Comparison of ENCODE assay signal across 9 cellular contexts in the genomic region with DNA sequence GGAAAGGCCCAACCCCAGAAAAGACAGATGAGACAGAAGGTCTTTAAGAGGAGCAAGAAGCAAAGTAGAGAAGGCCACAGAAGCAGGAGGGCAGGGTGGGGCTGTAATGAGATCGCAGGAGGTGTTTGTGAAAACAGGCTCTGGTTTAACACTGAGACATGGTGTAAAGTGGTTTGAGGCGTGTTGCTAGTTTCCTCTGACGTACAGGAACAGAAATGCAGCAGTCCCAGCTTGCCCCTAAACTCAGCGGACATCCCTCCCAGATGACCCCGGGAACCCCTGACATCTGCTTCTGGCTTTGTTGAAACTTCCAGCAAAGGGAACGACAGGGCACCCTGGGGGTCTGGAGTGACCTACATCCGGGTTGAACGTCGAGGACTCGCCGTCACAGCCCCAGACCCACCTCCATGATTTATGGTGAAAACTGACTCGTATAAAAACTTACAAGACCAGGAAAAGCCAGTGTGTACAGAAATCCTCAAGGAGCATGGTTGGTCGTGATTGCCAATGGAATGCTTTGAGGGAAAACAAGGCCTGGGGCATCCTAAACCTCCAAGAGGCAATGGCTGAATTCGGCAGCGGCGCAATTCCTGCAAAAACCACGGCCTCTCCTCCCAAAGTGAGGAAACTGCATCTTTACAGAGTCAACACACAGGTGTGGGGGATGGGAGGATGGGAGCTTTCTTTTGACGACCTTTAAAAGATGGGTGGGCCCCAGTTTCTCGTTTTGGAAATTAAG. TPM values are rescaled to one million over a fixed set of nuclear protein-coding genes. Genes with fewer than 3 reads are reported as not detected.
DNase-seq lines count a peak whose midpoint lies in the region; ATAC-seq, FAIRE-seq and TF ChIP-seq lines count a peak whose summit lies in the region.
"Had no signal": no experiment of that assay in that cellular context is flagged by ENCODE, and none has a peak within 500 bp of the region (broad histone marks: within the 10 kb centered on the region; RNA-seq: fewer than 3 reads in every experiment).

No MANE protein-coding gene starts in this region.

- no peaks in the 10 kb centered on the region for H3K27me3 Mint-ChIP-seq in activated CD4-positive, alpha-beta memory T cell treated with anti-CD3 and anti-CD28 coated beads, Interleukin-2, amount 10 ng/mL, durations not matched to agents 7 days and 5 days

- no peaks in the 10 kb centered on the region for H3K9me3 ChIP-seq in endothelial cell of umbilical vein (replicated peaks; ENCODE audit: control insufficient read depth, insufficient read depth, low read length)

- peak; percentile 61 for FAIRE-seq in endothelial cell of umbilical vein (lab: Jason Lieb, UNC)
- FAIRE-seq: astrocyte had no signal

- POLR2A ChIA-PET in activated CD4-positive, alpha-beta memory T cell treated with anti-CD3 and anti-CD28 coated beads, Interleukin-2, amount 10 ng/mL, durations not matched to agents 7 days and 5 days (lab: Charles Lee): interaction anchor here (1.0 to 4.2 kb wide), 13 partner anchors 10 to 182 kb away, joined by 3 to 29 read pairs (median 4); a partner anchor contains a TSS
- POLR2A ChIA-PET in endothelial cell of umbilical vein (lab: Charles Lee): no interaction called here

- DNase-seq in ELF-1 (ENCODE audit: low read depth, low spot score) (peak; percentile 86), endothelial cell of umbilical vein (ENCODE audit: low read depth, low spot score) (peak; percentile 54), posterior vena cava (ENCODE audit: low spot score) (peak; percentile 79), NCI-H446 treated with DMSO at 0.1 percent for 48 hours (lab: John Stamatoyannopoulos, UW) (no peak), brain microvascular endothelial cell (no peak), NCI-H524 treated with DMSO at 0.1 percent for 48 hours (lab: John Stamatoyannopoulos, UW) (no peak)
- DNase-seq in activated CD4-positive, alpha-beta memory T cell treated with anti-CD3 and anti-CD28 coated beads, Interleukin-2, amount 10 ng/mL, durations not matched to agents 7 days and 5 days: peak; percentile 78

- H3K27me3 ChIP-seq in endothelial cell of umbilical vein (ENCODE audit: control insufficient read depth in 2 of 2, insufficient read depth in 2 of 2, low read length in 2 of 2): no peaks in the 10 kb centered on the region
- no peaks in the 10 kb centered on the region for H3K27me3 ChIP-seq in brain microvascular endothelial cell (replicated peaks)

- ATAC-seq in HG03095 (IDR thresholded peaks at IDR 0.05; ENCODE audit: unreplicated experiment): no peak

- H3K36me3 ChIP-seq in endothelial cell of umbilical vein (ENCODE audit: control insufficient read depth in 2 of 2, extremely low read depth in 1 of 2, insufficient read depth in 2 of 2, low read length in 2 of 2) (peaks cover 0 to 1% of the 10 kb centered on the region in 2 experiments), brain microvascular endothelial cell (replicated peaks) (no peaks in the 10 kb centered on the region)

- peak overlapping the region; percentile 48 for H3K9ac ChIP-seq in endothelial cell of umbilical vein (replicated peaks; ENCODE audit: extremely low read depth, insufficient read depth, low read length)

- H3K4me3 ChIP-seq in endothelial cell of umbilical vein (replicated peaks in 1 of 3; ENCODE audit: insufficient read depth in 1 of 3, low read depth in 1 of 3, low read length in 3 of 3): peak overlapping the region in 1 of 3 experiments; percentile 12
- H3K4me3 ChIP-seq in brain microvascular endothelial cell (ENCODE audit: low read depth, low read length): no peak overlapping the region

- peak overlapping the region; percentile 90 for H3K27ac Mint-ChIP-seq in activated CD4-positive, alpha-beta memory T cell treated with anti-CD3 and anti-CD28 coated beads, Interleukin-2, amount 10 ng/mL, durations not matched to agents 7 days and 5 days

- peak overlapping the region; percentile 93 for H2AFZ ChIP-seq in endothelial cell of umbilical vein (ENCODE audit: low read depth, low read length)

- in situ Hi-C loops in brain microvascular endothelial cell (cut with HindIII; ENCODE audit: low pct_ligation_motif_present, low sequenced_read_pairs): no loop called here

- TF ChIP-seq CTCF in endothelial cell of umbilical vein (IDR thresholded peaks at IDR 0.05; ENCODE audit: extremely low read depth in 1 of 2, insufficient read depth in 1 of 2, low read depth in 1 of 2, low read length in 2 of 2) (no peak), brain microvascular endothelial cell (IDR thresholded peaks at IDR 0.05; ENCODE audit: low read depth, low read length, missing control alignments) (no peak)

- H3K4me1 Mint-ChIP-seq in activated CD4-positive, alpha-beta memory T cell treated with anti-CD3 and anti-CD28 coated beads, Interleukin-2, amount 10 ng/mL, durations not matched to agents 7 days and 5 days: peaks cover 89% of the 10 kb centered on the region

- peaks cover 11% of the 10 kb centered on the region for H3K4me1 ChIP-seq in endothelial cell of umbilical vein (ENCODE audit: control insufficient read depth, extremely low read depth, insufficient read depth, low read length)

- H3K36me3 Mint-ChIP-seq in activated CD4-positive, alpha-beta memory T cell treated with anti-CD3 and anti-CD28 coated beads, Interleukin-2, amount 10 ng/mL, durations not matched to agents 7 days and 5 days (ENCODE audit: low read depth): peaks cover 48% of the 10 kb centered on the region

- H3K4me2 ChIP-seq in endothelial cell of umbilical vein (ENCODE audit: insufficient read depth, low read length): peak overlapping the region; percentile 32

- H3K27ac ChIP-seq in endothelial cell of umbilical vein (ENCODE audit: insufficient read depth, low read depth, low read length): peak overlapping the region; percentile 63
- no peak overlapping the region for H3K27ac ChIP-seq in brain microvascular endothelial cell

- TSS peak; percentile 72 for BruUV-seq in endothelial cell of umbilical vein (replicated peaks; lab: Mats Ljungman, UMichigan)

- peaks cover 6% of the 10 kb centered on the region for H3K9me3 Mint-ChIP-seq in activated CD4-positive, alpha-beta memory T cell treated with anti-CD3 and anti-CD28 coated beads, Interleukin-2, amount 10 ng/mL, durations not matched to agents 7 days and 5 days

- H3K79me2 ChIP-seq in endothelial cell of umbilical vein (ENCODE audit: control insufficient read depth, insufficient read depth, low read length): no peaks in the 10 kb centered on the region

- peak overlapping the region; percentile 70 for H3K4me3 Mint-ChIP-seq in activated CD4-positive, alpha-beta memory T cell treated with anti-CD3 and anti-CD28 coated beads, Interleukin-2, amount 10 ng/mL, durations not matched to agents 7 days and 5 days

- CTCF ChIA-PET in activated CD4-positive, alpha-beta memory T cell treated with anti-CD3 and anti-CD28 coated beads, Interleukin-2, amount 10 ng/mL, durations not matched to agents 7 days and 5 days (lab: Charles Lee): interaction anchor here (1.0 to 2.2 kb wide), 4 partner anchors 21 to 81 kb away, joined by 3 to 7 read pairs (median 4); no protein-coding TSS in a partner anchor
- CTCF ChIA-PET in endothelial cell of umbilical vein (lab: Charles Lee): no interaction called here

- no peaks in the 10 kb centered on the region for H4K20me1 ChIP-seq in endothelial cell of umbilical vein (replicated peaks; ENCODE audit: control insufficient read depth, extremely low read depth, insufficient read depth, low read length)

- dilution Hi-C loops in endothelial cell of umbilical vein (cut with MboI; ENCODE audit: extremely low pct_ligation_motif_present, low sequenced_read_pairs): no loop called here

- intact Hi-C loops in endothelial cell of umbilical vein (cut with micrococcal nuclease): no loop called here
- intact Hi-C loops in posterior vena cava (cut with DNase I): no loop called here

- no peaks in the 10 kb centered on the region for H3K9me1 ChIP-seq in endothelial cell of umbilical vein (replicated peaks; ENCODE audit: control insufficient read depth, extremely low read depth, insufficient read depth, low read length)

- no peak for TF ChIP-seq POLR2A in endothelial cell of umbilical vein (IDR thresholded peaks at IDR 0.05; ENCODE audit: low read depth, low read length)

TF ChIP-seq in endothelial cell of umbilical vein, 7 proteins besides CTCF, POLR2A, EP300 and RAD21:
- TF ChIP-seq GATA2 (IDR thresholded peaks at IDR 0.05; ENCODE audit: insufficient read depth, insufficient read length, low read depth, low read length) (no peak), FOS (IDR thresholded peaks at IDR 0.05; ENCODE audit: borderline replicate concordance, insufficient read depth, low read length) (no peak), EZH2 (IDR thresholded peaks at IDR 0.05; ENCODE audit: borderline replicate concordance, low read depth, low read length, severe bottlenecking) (no peak), POLR2AphosphoS5 (IDR thresholded peaks at IDR 0.05; ENCODE audit: insufficient read depth, low read depth, low read length) (no peak), JUN (IDR thresholded peaks at IDR 0.05; ENCODE audit: borderline replicate concordance, insufficient read depth, insufficient read length, low read depth) (no peak), MYC (IDR thresholded peaks at IDR 0.05; ENCODE audit: low read depth, low read length) (no peak)
- TF ChIP-seq, protein P1, sequence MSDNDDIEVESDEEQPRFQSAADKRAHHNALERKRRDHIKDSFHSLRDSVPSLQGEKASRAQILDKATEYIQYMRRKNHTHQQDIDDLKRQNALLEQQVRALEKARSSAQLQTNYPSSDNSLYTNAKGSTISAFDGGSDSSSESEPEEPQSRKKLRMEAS (IDR thresholded peaks at IDR 0.05; ENCODE audit: insufficient read depth, insufficient read length): no peak

RNA-seq across cellular contexts. Expression of a gene that starts 25.8 kb away (rescaled TPM):
- 100 to 1,000 TPM; 149 to 157 TPM for total RNA-seq in activated CD4-positive, alpha-beta memory T cell treated with anti-CD3 and anti-CD28 coated beads, Interleukin-2, amount 10 ng/mL, durations not matched to agents 7 days and 5 days
- total RNA-seq in endothelial cell of umbilical vein (15.2 and 17.4 TPM in 2 replicates), posterior vena cava (10 to 100 TPM; 70.0 to 76.4 TPM)
- polyA plus RNA-seq in endothelial cell of umbilical vein: 27.2 and 36.1 TPM in 2 replicates
- 11.7 and 13.9 TPM in 2 replicates for polyA plus RNA-seq in endothelial cell of umbilical vein (2011; cell fraction: cytosol; rRNA removed)
- 4.3 and 4.5 TPM in 2 replicates for polyA plus RNA-seq in endothelial cell of umbilical vein (2011; cell fraction: nucleus; rRNA removed)
- 8.4 and 14.8 TPM in 2 replicates for polyA plus RNA-seq in endothelial cell of umbilical vein (2012)
- 21.5 and 26.2 TPM in 2 replicates for polyA minus RNA-seq in endothelial cell of umbilical vein
- polyA minus RNA-seq in endothelial cell of umbilical vein (2011; cell fraction: cytosol; rRNA and poly(A)+ RNA removed): 72.3 TPM
- 1.9 and 3.8 TPM in 2 replicates for polyA minus RNA-seq in endothelial cell of umbilical vein (2011; cell fraction: nucleus; rRNA and poly(A)+ RNA removed)

Comparison
In these comparisons a context has a peak if more than half of its experiments do, and no peak if none do; other contexts are left out.
1. DNase-seq: peak in ELF-1 (single experiment), activated CD4-positive, alpha-beta memory T cell treated with anti-CD3 and anti-CD28 coated beads, Interleukin-2, amount 10 ng/mL, durations not matched to agents 7 days and 5 days (single experiment), endothelial cell of umbilical vein (single experiment) and posterior vena cava (single experiment); none in NCI-H446 treated with DMSO at 0.1 percent for 48 hours (single experiment), brain microvascular endothelial cell (single experiment) and NCI-H524 treated with DMSO at 0.1 percent for 48 hours (single experiment).